32 cellular contexts compared by ENCODE assay signal in the genomic region with DNA sequence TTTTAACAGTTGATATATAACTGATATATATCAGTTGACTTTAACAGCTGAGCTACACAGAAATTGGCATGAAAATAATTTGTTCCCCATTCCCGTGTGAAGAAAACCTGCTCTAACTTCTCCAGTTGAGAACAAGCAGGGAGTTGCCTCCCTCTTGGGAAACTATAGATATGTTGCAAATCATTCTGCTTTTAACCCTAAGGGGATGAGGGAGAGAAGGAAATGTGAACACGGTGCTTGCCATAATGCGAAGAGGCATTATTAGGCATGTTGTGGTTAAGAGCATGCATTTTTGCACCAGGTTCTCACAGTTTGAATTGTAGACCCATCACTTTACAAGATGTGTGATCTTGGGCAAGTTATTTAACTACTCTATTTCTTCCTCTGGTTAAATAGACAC.
DNase-seq lines count a peak whose midpoint lies in the region; ATAC-seq and TF ChIP-seq lines count a peak whose summit lies in the region.
"Had no signal": no experiment of that assay in that cellular context is flagged by ENCODE, and none has a peak within 500 bp of the region (broad histone marks: within the 10 kb centered on the region; RNA-seq: fewer than 3 reads in every experiment).

No MANE protein-coding gene starts in this region.

- no peaks in the 10 kb centered on the region for H3K9me3 ChIP-seq in SK-N-MC (ENCODE audit: low read depth, low read length)
- H3K9me3 ChIP-seq: A549; BE2C; BLaER1; BLaER1 treated with 17β-estradiol and CSF1 and Interleukin-3, amounts not matched to agents 10 nM and 100 nM; Caco-2 had no signal

- H3K36me3 ChIP-seq in SK-N-MC (ENCODE audit: insufficient read depth, low read length) (no peaks in the 10 kb centered on the region), brain microvascular endothelial cell (replicated peaks) (no peaks in the 10 kb centered on the region)
- H3K36me3 ChIP-seq: BE2C; BLaER1; BLaER1 treated with 17β-estradiol and CSF1 and Interleukin-3, amounts not matched to agents 10 nM and 100 nM had no signal

- ATAC-seq in foreskin keratinocyte, result no peak
- no peak for ATAC-seq in HG02642 (IDR thresholded peaks at IDR 0.05; ENCODE audit: poor library complexity, unreplicated experiment)
- no peak for ATAC-seq in HG02885 (IDR thresholded peaks at IDR 0.05; ENCODE audit: poor library complexity, unreplicated experiment)
- ATAC-seq: A549; CD8-positive, alpha-beta T cell had no signal

- in situ Hi-C loops in brain microvascular endothelial cell (cut with HindIII; ENCODE audit: low pct_ligation_motif_present, low sequenced_read_pairs), result no loop called here

- no peaks in the 10 kb centered on the region for H3K4me1 ChIP-seq in foreskin keratinocyte
- H3K4me1 ChIP-seq: A549; BLaER1; BLaER1 treated with 17β-estradiol and CSF1 and Interleukin-3, amounts not matched to agents 10 nM and 100 nM; Caco-2 had no signal

- peak overlapping the region; percentile 13; the same call in 1 of the 2 replicates for H3K4me3 ChIP-seq in SK-N-MC
- H3K4me3 ChIP-seq in epithelial cell of esophagus (ENCODE audit: low read length), result no peak overlapping the region
- H3K4me3 ChIP-seq in brain microvascular endothelial cell (ENCODE audit: low read depth, low read length), result no peak overlapping the region
- H3K4me3 ChIP-seq: A549; BLaER1; BLaER1 treated with 17β-estradiol and CSF1 and Interleukin-3, amounts not matched to agents 10 nM and 100 nM had no signal

- TF ChIP-seq CTCF in epithelial cell of esophagus (IDR thresholded peaks at IDR 0.05; ENCODE audit: insufficient read depth, low read depth, low read length, missing control alignments) (no peak), foreskin keratinocyte (conservative IDR thresholded peaks at IDR 0.05) (no peak), brain microvascular endothelial cell (IDR thresholded peaks at IDR 0.05; ENCODE audit: low read depth, low read length, missing control alignments) (no peak)

- DNase-seq in EH (ENCODE audit: low read depth) (peak; percentile 21), SK-N-MC (ENCODE audit: low read depth, low spot score) (peak; percentile 86), epithelial cell of esophagus (ENCODE audit: low read depth) (peak; percentile 44), foreskin keratinocyte (peak; percentile 7 to 57), brain microvascular endothelial cell (no peak), C1 segment of cervical spinal cord (lab: John Stamatoyannopoulos, UW) (no peak)
- DNase-seq: 8988T; ACHN; AML-193; BE2C; Caco-2; Calu3; CD4-positive, alpha-beta memory T cell; CD4-positive, alpha-beta T cell; CD4-positive, CD25-positive, alpha-beta regulatory T cell; CD8-positive, alpha-beta memory T cell; CD8-positive, alpha-beta T cell; COR-L47; DMS 273 treated with DMSO at 0.1 percent for 48 hours; DMS153; DMS53; DMS79; DMS79 treated with DMSO at 0.1 percent for 48 hours; DND-41; EL had no signal

- H3K9ac ChIP-seq in SK-N-MC (ENCODE audit: insufficient read length), result no peak overlapping the region
- H3K9ac ChIP-seq: BLaER1; BLaER1 treated with 17β-estradiol and CSF1 and Interleukin-3, amounts not matched to agents 10 nM and 100 nM had no signal

- H3K27me3 ChIP-seq in foreskin keratinocyte (no peaks in the 10 kb centered on the region), brain microvascular endothelial cell (replicated peaks) (no peaks in the 10 kb centered on the region)
- H3K27me3 ChIP-seq: BE2C; BLaER1; BLaER1 treated with 17β-estradiol and CSF1 and Interleukin-3, amounts not matched to agents 10 nM and 100 nM had no signal

- H3K27ac ChIP-seq in SK-N-MC, result peak overlapping the region; percentile 28; the same call in 1 of the 2 replicates
- H3K27ac ChIP-seq in foreskin keratinocyte, result no peak overlapping the region
- no peak overlapping the region for H3K27ac ChIP-seq in brain microvascular endothelial cell
- H3K27ac ChIP-seq: 22Rv1; A549; BLaER1; BLaER1 treated with 17β-estradiol and CSF1 and Interleukin-3, amounts not matched to agents 10 nM and 100 nM; C4-2B had no signal

Comparison
In these comparisons a context has a peak if more than half of its experiments do, and no peak if none do; other contexts are left out.
1. DNase-seq: peak in EH (single experiment), SK-N-MC (single experiment), epithelial cell of esophagus (single experiment) and foreskin keratinocyte (2 of 2); none in brain microvascular endothelial cell (single experiment) and C1 segment of cervical spinal cord (0 of 14).